ENCODE assay signal across 19 cellular contexts in genomic region chr5:59569608-59570334, GRCh38.
DNase-seq lines count a peak whose midpoint lies in the region; ATAC-seq and TF ChIP-seq lines count a peak whose summit lies in the region.
"Had no signal": no experiment of that assay in that cellular context is flagged by ENCODE, and none has a peak within 500 bp of the region (broad histone marks: within the 10 kb centered on the region; RNA-seq: fewer than 3 reads in every experiment).

No MANE protein-coding gene starts in this region.

- no peaks in the 10 kb centered on the region for H3K9me3 ChIP-seq in CD8-positive, alpha-beta memory T cell (ENCODE audit: low read length)
- no peaks in the 10 kb centered on the region; the same call in 1 of the 2 replicates for H3K9me3 ChIP-seq in HUES6 (ENCODE audit: control insufficient read depth, insufficient read depth, low read depth, low read length)
- H3K9me3 ChIP-seq in lower lobe of right lung, result no peaks in the 10 kb centered on the region
- H3K9me3 ChIP-seq: esophagus muscularis mucosa, right lobe of liver, testis had no signal

- H3K4me3 Mint-ChIP-seq in CD8-positive, alpha-beta memory T cell, result no peak overlapping the region
- peak overlapping the region in 1 of 5 donors; percentile 6 for H3K4me3 Mint-ChIP-seq in immature natural killer cell
- no peak overlapping the region for H3K4me3 Mint-ChIP-seq in activated naive CD4-positive, alpha-beta T cell treated with anti-CD3 and anti-CD28 coated beads for 36 hours

- peaks cover 0 to 7% (median 5%) of the 10 kb centered on the region in 5 donors for H3K9me3 Mint-ChIP-seq in CD8-positive, alpha-beta memory T cell
- H3K9me3 Mint-ChIP-seq in immature natural killer cell, result peaks cover 0 to 3% (median 0%) of the 10 kb centered on the region in 6 donors
- no peaks in the 10 kb centered on the region for H3K9me3 Mint-ChIP-seq in activated naive CD4-positive, alpha-beta T cell treated with anti-CD3 and anti-CD28 coated beads for 36 hours

- H3K9ac ChIP-seq in HUES6 (ENCODE audit: low read length), result peak overlapping the region; percentile 15

- H3K27me3 Mint-ChIP-seq in CD8-positive, alpha-beta memory T cell, result peaks cover 0 to 1% of the 10 kb centered on the region in 2 donors
- peaks cover 0 to 3% (median 0%) of the 10 kb centered on the region in 3 donors for H3K27me3 Mint-ChIP-seq in immature natural killer cell (ENCODE audit: low read depth in 3 of 3)
- peaks cover 4% of the 10 kb centered on the region for H3K27me3 Mint-ChIP-seq in activated naive CD4-positive, alpha-beta T cell treated with anti-CD3 and anti-CD28 coated beads for 36 hours (ENCODE audit: low read depth)

- no peak overlapping the region for H3K4me3 ChIP-seq in CD8-positive, alpha-beta memory T cell (ENCODE audit: low read length)
- H3K4me3 ChIP-seq in HUES6 (ENCODE audit: low read depth, low read length) (no peak overlapping the region), lower lobe of right lung (no peak overlapping the region)
- H3K4me3 ChIP-seq: esophagus muscularis mucosa, right lobe of liver, testis had no signal

- peak overlapping the region in 5 of 8 donors; percentile 16 to 85 (median 51) for H3K27ac Mint-ChIP-seq in CD8-positive, alpha-beta memory T cell
- H3K27ac Mint-ChIP-seq in immature natural killer cell, result peak overlapping the region in 2 of 6 donors; percentile 51 to 52
- H3K27ac Mint-ChIP-seq in activated naive CD4-positive, alpha-beta T cell treated with anti-CD3 and anti-CD28 coated beads for 36 hours, result no peak overlapping the region

- peaks cover 0 to 4% (median 0%) of the 10 kb centered on the region in 3 donors for H3K4me1 Mint-ChIP-seq in CD8-positive, alpha-beta memory T cell
- peaks cover 10% of the 10 kb centered on the region in 2 donors for H3K4me1 Mint-ChIP-seq in immature natural killer cell
- H3K4me1 Mint-ChIP-seq in activated naive CD4-positive, alpha-beta T cell treated with anti-CD3 and anti-CD28 coated beads for 36 hours (ENCODE audit: low read depth), result peaks cover 2% of the 10 kb centered on the region

- intact Hi-C loops in activated naive CD4-positive, alpha-beta T cell treated with anti-CD3 and anti-CD28 coated beads for 36 hours (cut with micrococcal nuclease), result no loop called here
- intact Hi-C loops in lower lobe of right lung (cut with DNase I), result no loop called here

- CTCF ChIA-PET in CD8-positive, alpha-beta memory T cell (lab: Charles Lee), result no interaction called here
- CTCF ChIA-PET in activated naive CD4-positive, alpha-beta T cell treated with anti-CD3 and anti-CD28 coated beads for 36 hours (lab: Charles Lee), result interaction anchor here (0.9 kb wide), 1 partner anchor 63 kb away, joined by 3 read pairs; no protein-coding TSS in a partner anchor

- H3K27me3 ChIP-seq in CD8-positive, alpha-beta memory T cell (ENCODE audit: insufficient read depth, low read length, poor library complexity, severe bottlenecking), result no peaks in the 10 kb centered on the region
- H3K27me3 ChIP-seq in HUES6 (ENCODE audit: control insufficient read depth, insufficient read depth, low read length) (no peaks in the 10 kb centered on the region), lower lobe of right lung (ENCODE audit: low read depth) (no peaks in the 10 kb centered on the region)
- H3K27me3 ChIP-seq: esophagus muscularis mucosa, right lobe of liver, testis had no signal

- ATAC-seq in lower lobe of right lung, result no peak

- TF ChIP-seq CTCF in lower lobe of right lung (IDR thresholded peaks at IDR 0.05), result no peak

- no peaks in the 10 kb centered on the region for H3K36me3 ChIP-seq in CD8-positive, alpha-beta memory T cell (ENCODE audit: insufficient read depth, low read length)
- H3K36me3 ChIP-seq in HUES6 (ENCODE audit: control insufficient read depth, insufficient read depth, low read length), result no peaks in the 10 kb centered on the region
- no peaks in the 10 kb centered on the region for H3K36me3 ChIP-seq in lower lobe of right lung
- H3K36me3 ChIP-seq: esophagus muscularis mucosa, right lobe of liver had no signal

- H3K27ac ChIP-seq in CD8-positive, alpha-beta memory T cell (ENCODE audit: low read depth, low read length), result no peak overlapping the region
- H3K27ac ChIP-seq in HUES6 (ENCODE audit: low read depth, low read length) (peak overlapping the region; percentile 23), lower lobe of right lung (no peak overlapping the region)
- H3K27ac ChIP-seq: esophagus muscularis mucosa, right lobe of liver, testis had no signal

- POLR2A ChIA-PET in CD8-positive, alpha-beta memory T cell (lab: Charles Lee), result no interaction called here

- H3K36me3 Mint-ChIP-seq in CD8-positive, alpha-beta memory T cell, result no peaks in the 10 kb centered on the region
- H3K36me3 Mint-ChIP-seq in immature natural killer cell, result no peaks in the 10 kb centered on the region
- H3K36me3 Mint-ChIP-seq in activated naive CD4-positive, alpha-beta T cell treated with anti-CD3 and anti-CD28 coated beads for 36 hours (ENCODE audit: low read depth), result no peaks in the 10 kb centered on the region

- in situ Hi-C loops in G401 (cut with HindIII; ENCODE audit: low sequenced_read_pairs), result no loop called here

- DNase-seq in CD8-positive, alpha-beta memory T cell, result no peak
- DNase-seq in OCI-M1 (lab: John Stamatoyannopoulos, UW) (peak; percentile 30), immature natural killer cell (peak; percentile 22 to 30 (median 25)), lower lobe of right lung (no peak), islet precursor cell (no peak), G401 (ENCODE audit: low spot score) (no peak)
- no peak for DNase-seq in activated naive CD4-positive, alpha-beta T cell treated with anti-CD3 and anti-CD28 coated beads for 36 hours
- DNase-seq: ACHN; activated CD4-positive, alpha-beta T cell treated with anti-CD3 and anti-CD28 coated beads, Interleukin-2, amount 50 U/mL, for 1 hour; amniotic stem cell; C1 segment of cervical spinal cord; central memory CD4-positive, alpha-beta T cell; NCI-H1417 treated with DMSO at 0.1 percent for 48 hours; NCI-H446; right lobe of liver; SHP77 treated with DMSO at 0.1 percent for 48 hours; testis had no signal

- H3K4me1 ChIP-seq in CD8-positive, alpha-beta memory T cell (ENCODE audit: insufficient read depth, low read length), result no peaks in the 10 kb centered on the region
- H3K4me1 ChIP-seq in HUES6 (ENCODE audit: control insufficient read depth, insufficient read depth, low read length) (peaks cover 20% of the 10 kb centered on the region), lower lobe of right lung (no peaks in the 10 kb centered on the region)
- H3K4me1 ChIP-seq: esophagus muscularis mucosa, right lobe of liver, testis had no signal

Comparison
In these comparisons a context has a peak if more than half of its experiments do, and no peak if none do; other contexts are left out.
1. DNase-seq: peak in OCI-M1 (single experiment) and immature natural killer cell (3 of 3); none in CD8-positive, alpha-beta memory T cell (0 of 5), activated naive CD4-positive, alpha-beta T cell treated with anti-CD3 and anti-CD28 coated beads for 36 hours (single experiment), lower lobe of right lung (single experiment), islet precursor cell (single experiment) and G401 (single experiment).